28 cellular contexts compared by ENCODE assay signal in genomic region chr6:126261792-126262421, GRCh38.
"Had no signal": no experiment of that assay in that cellular context is flagged by ENCODE, and none has a peak within 500 bp of the region (broad histone marks: within the 10 kb centered on the region; RNA-seq: fewer than 3 reads in every experiment).

No MANE protein-coding gene starts in this region.

- ATAC-seq: activated T-cell treated with anti-CD3 and anti-CD28 coated beads, Interleukin-2, amount 50 U/mL, for 72 hours; left colon; psoas muscle; stimulated activated memory B cell treated with anti-CD40 and anti-IgM and Interleukin-4, amounts not matched to agents 10 μg/mL and 1 μg/mL and 100 μg/mL, for 72 hours; upper lobe of right lung had no signal

- H3K27me3 ChIP-seq: esophagus muscularis mucosa, suprapubic skin, tibial artery, upper lobe of right lung had no signal

- H3K4me1 Mint-ChIP-seq: brain; naive B cell; stimulated activated memory B cell treated with anti-CD40 and anti-IgM and Interleukin-4, amounts not matched to agents 10 μg/mL and 1 μg/mL and 100 μg/mL, for 72 hours had no signal

- H3K4me3 ChIP-seq: esophagus muscularis mucosa, psoas muscle, smooth muscle cell, suprapubic skin, tibial artery, upper lobe of right lung had no signal

- H3K4me3 Mint-ChIP-seq: activated naive CD8-positive, alpha-beta T cell; activated T-cell treated with anti-CD3 and anti-CD28 coated beads, Interleukin-2, amount 50 U/mL, for 72 hours; brain; mesothelial cell of epicardium; naive B cell; nephron progenitor cell; stimulated activated memory B cell treated with anti-CD40 and anti-IgM and Interleukin-4, amounts not matched to agents 10 μg/mL and 1 μg/mL and 100 μg/mL, for 72 hours had no signal

- DNase-seq: activated CD4-positive, alpha-beta T cell treated with anti-CD3 and anti-CD28 coated beads for 4 hours; activated CD4-positive, alpha-beta T cell treated with anti-CD3 and anti-CD28 coated beads, Interleukin-2, amount 50 U/mL, for 4 hours; activated naive CD4-positive, alpha-beta T cell treated with Interleukin-2 at 50 U/mL for 16 hours; activated T-cell treated with anti-CD3 and anti-CD28 coated beads for 4 hours; activated T-cell treated with anti-CD3 and anti-CD28 coated beads, Interleukin-2, amount 50 U/mL, for 72 hours; anterior cingulate cortex; caudate nucleus; cortex of kidney; foreskin melanocyte; left colon; mammary epithelial cell; naive B cell; nephron progenitor cell; nucleus accumbens; psoas muscle; stimulated activated CD4-positive, alpha-beta T cell treated with anti-CD3 and anti-CD28 coated beads, Interleukin-1b, Interleukin-23, amount 100 ng/mL, for 48 hours; stimulated activated CD4-positive, alpha-beta T cell treated with anti-CD3 and anti-CD28 coated beads, Interleukin-4, amount 100 ng/mL, for 4 hours; stimulated activated CD8-positive, alpha-beta memory T cell treated with anti-CD3 and anti-CD28 coated beads, Interleukin-4, amount 100 ng/mL, for 48 hours; tibial artery; upper lobe of right lung had no signal

- H3K36me3 ChIP-seq: esophagus muscularis mucosa, suprapubic skin, upper lobe of right lung had no signal

- H3K27ac Mint-ChIP-seq: activated naive CD8-positive, alpha-beta T cell; activated T-cell treated with anti-CD3 and anti-CD28 coated beads, Interleukin-2, amount 50 U/mL, for 72 hours; brain; mesothelial cell of epicardium; naive B cell; nephron progenitor cell; stimulated activated memory B cell treated with anti-CD40 and anti-IgM and Interleukin-4, amounts not matched to agents 10 μg/mL and 1 μg/mL and 100 μg/mL, for 72 hours had no signal

- H3K4me1 ChIP-seq: esophagus muscularis mucosa, parathyroid adenoma, psoas muscle, suprapubic skin, tibial artery, upper lobe of right lung had no signal

- H3K27ac ChIP-seq: esophagus muscularis mucosa, parathyroid adenoma, psoas muscle, suprapubic skin, tibial artery, upper lobe of right lung had no signal

- H3K27me3 Mint-ChIP-seq: activated naive CD8-positive, alpha-beta T cell; brain; naive B cell; stimulated activated memory B cell treated with anti-CD40 and anti-IgM and Interleukin-4, amounts not matched to agents 10 μg/mL and 1 μg/mL and 100 μg/mL, for 72 hours had no signal

- H3K9me3 ChIP-seq: psoas muscle had no signal
